In genomic region chr17:79036181-79036580, GRCh38 we compare ENCODE assay signal across 2 cellular contexts.
TF ChIP-seq lines count a peak whose summit lies in the region.

No MANE protein-coding gene starts in this region.

TF ChIP-seq in SK-N-SH, 30 proteins besides CTCF, POLR2A, EP300 and RAD21 (continued from another document):
- TF ChIP-seq RXRA (IDR thresholded peaks at IDR 0.05; ENCODE audit: borderline replicate concordance, low read depth), result no peak
- TF ChIP-seq, protein P1, sequence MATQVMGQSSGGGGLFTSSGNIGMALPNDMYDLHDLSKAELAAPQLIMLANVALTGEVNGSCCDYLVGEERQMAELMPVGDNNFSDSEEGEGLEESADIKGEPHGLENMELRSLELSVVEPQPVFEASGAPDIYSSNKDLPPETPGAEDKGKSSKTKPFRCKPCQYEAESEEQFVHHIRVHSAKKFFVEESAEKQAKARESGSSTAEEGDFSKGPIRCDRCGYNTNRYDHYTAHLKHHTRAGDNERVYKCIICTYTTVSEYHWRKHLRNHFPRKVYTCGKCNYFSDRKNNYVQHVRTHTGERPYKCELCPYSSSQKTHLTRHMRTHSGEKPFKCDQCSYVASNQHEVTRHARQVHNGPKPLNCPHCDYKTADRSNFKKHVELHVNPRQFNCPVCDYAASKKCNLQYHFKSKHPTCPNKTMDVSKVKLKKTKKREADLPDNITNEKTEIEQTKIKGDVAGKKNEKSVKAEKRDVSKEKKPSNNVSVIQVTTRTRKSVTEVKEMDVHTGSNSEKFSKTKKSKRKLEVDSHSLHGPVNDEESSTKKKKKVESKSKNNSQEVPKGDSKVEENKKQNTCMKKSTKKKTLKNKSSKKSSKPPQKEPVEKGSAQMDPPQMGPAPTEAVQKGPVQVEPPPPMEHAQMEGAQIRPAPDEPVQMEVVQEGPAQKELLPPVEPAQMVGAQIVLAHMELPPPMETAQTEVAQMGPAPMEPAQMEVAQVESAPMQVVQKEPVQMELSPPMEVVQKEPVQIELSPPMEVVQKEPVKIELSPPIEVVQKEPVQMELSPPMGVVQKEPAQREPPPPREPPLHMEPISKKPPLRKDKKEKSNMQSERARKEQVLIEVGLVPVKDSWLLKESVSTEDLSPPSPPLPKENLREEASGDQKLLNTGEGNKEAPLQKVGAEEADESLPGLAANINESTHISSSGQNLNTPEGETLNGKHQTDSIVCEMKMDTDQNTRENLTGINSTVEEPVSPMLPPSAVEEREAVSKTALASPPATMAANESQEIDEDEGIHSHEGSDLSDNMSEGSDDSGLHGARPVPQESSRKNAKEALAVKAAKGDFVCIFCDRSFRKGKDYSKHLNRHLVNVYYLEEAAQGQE (IDR thresholded peaks at IDR 0.05; ENCODE audit: low read depth, low read length), result no peak
- TF ChIP-seq FOXJ3 (CRISPR knock-in tag; IDR thresholded peaks at IDR 0.05), result no peak
- TF ChIP-seq, protein P2, sequence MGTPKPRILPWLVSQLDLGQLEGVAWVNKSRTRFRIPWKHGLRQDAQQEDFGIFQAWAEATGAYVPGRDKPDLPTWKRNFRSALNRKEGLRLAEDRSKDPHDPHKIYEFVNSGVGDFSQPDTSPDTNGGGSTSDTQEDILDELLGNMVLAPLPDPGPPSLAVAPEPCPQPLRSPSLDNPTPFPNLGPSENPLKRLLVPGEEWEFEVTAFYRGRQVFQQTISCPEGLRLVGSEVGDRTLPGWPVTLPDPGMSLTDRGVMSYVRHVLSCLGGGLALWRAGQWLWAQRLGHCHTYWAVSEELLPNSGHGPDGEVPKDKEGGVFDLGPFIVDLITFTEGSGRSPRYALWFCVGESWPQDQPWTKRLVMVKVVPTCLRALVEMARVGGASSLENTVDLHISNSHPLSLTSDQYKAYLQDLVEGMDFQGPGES (IDR thresholded peaks at IDR 0.05; ENCODE audit: low read depth, low read length), result no peak
- TF ChIP-seq TAF1 (IDR thresholded peaks at IDR 0.05; ENCODE audit: borderline replicate concordance, low read depth, low read length), result no peak
- TF ChIP-seq FOXM1 (IDR thresholded peaks at IDR 0.05; ENCODE audit: low read depth), result no peak
- TF ChIP-seq GATA2 (CRISPR knock-in tag; IDR thresholded peaks at IDR 0.05), result no peak
- no peak for TF ChIP-seq FOSL2 (IDR thresholded peaks at IDR 0.05; ENCODE audit: borderline replicate concordance, low read depth)
- TF ChIP-seq RCOR1 (IDR thresholded peaks at IDR 0.05; ENCODE audit: low read length), result no peak
- TF ChIP-seq, protein P3, sequence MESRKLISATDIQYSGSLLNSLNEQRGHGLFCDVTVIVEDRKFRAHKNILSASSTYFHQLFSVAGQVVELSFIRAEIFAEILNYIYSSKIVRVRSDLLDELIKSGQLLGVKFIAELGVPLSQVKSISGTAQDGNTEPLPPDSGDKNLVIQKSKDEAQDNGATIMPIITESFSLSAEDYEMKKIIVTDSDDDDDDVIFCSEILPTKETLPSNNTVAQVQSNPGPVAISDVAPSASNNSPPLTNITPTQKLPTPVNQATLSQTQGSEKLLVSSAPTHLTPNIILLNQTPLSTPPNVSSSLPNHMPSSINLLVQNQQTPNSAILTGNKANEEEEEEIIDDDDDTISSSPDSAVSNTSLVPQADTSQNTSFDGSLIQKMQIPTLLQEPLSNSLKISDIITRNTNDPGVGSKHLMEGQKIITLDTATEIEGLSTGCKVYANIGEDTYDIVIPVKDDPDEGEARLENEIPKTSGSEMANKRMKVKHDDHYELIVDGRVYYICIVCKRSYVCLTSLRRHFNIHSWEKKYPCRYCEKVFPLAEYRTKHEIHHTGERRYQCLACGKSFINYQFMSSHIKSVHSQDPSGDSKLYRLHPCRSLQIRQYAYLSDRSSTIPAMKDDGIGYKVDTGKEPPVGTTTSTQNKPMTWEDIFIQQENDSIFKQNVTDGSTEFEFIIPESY (IDR thresholded peaks at IDR 0.05; ENCODE audit: borderline replicate concordance, low read depth), result no peak
- TF ChIP-seq SMC3 (IDR thresholded peaks at IDR 0.05; ENCODE audit: low read depth, low read length), result no peak
- no peak for TF ChIP-seq USF1 (IDR thresholded peaks at IDR 0.05; ENCODE audit: borderline replicate concordance, low read depth)
- TF ChIP-seq MXI1 (IDR thresholded peaks at IDR 0.05; ENCODE audit: low read depth, low read length), result no peak
- no peak for TF ChIP-seq CHD2 (IDR thresholded peaks at IDR 0.05; ENCODE audit: low read length, partially characterized antibody)
- TF ChIP-seq MEF2A (IDR thresholded peaks at IDR 0.05; ENCODE audit: borderline replicate concordance, low read depth), result no peak
TF ChIP-seq in SK-N-SH: peak in this region for 0.

TF ChIP-seq in SK-N-SH treated with all-trans-retinoic acid at 6 μM for 48 hours, 23 proteins besides CTCF, POLR2A, EP300 and RAD21:
- no peak for TF ChIP-seq ESRRG (CRISPR knock-in tag; IDR thresholded peaks at IDR 0.05)
- no peak for TF ChIP-seq ZC3H10 (CRISPR knock-in tag; IDR thresholded peaks at IDR 0.05)
- TF ChIP-seq CREB5 (CRISPR knock-in tag; IDR thresholded peaks at IDR 0.05; ENCODE audit: low read depth), result no peak
- TF ChIP-seq TCF4 (CRISPR knock-in tag; IDR thresholded peaks at IDR 0.05; ENCODE audit: borderline replicate concordance), result no peak
- TF ChIP-seq CSRNP3 (CRISPR knock-in tag; IDR thresholded peaks at IDR 0.05), result no peak
- no peak for TF ChIP-seq ZFP3 (CRISPR knock-in tag; IDR thresholded peaks at IDR 0.05)
- no peak for TF ChIP-seq RARB (CRISPR knock-in tag; IDR thresholded peaks at IDR 0.05)
- TF ChIP-seq ARNTL (CRISPR knock-in tag; IDR thresholded peaks at IDR 0.05; ENCODE audit: borderline replicate concordance, low read depth), result no peak
- TF ChIP-seq PPARA (CRISPR knock-in tag; IDR thresholded peaks at IDR 0.05; ENCODE audit: borderline replicate concordance), result no peak
- no peak for TF ChIP-seq CSDC2 (CRISPR knock-in tag; IDR thresholded peaks at IDR 0.05)
- no peak for TF ChIP-seq ZFP30 (CRISPR knock-in tag; IDR thresholded peaks at IDR 0.05)
- TF ChIP-seq BACH2 (CRISPR knock-in tag; IDR thresholded peaks at IDR 0.05; ENCODE audit: borderline replicate concordance), result no peak
- TF ChIP-seq POU6F1 (CRISPR knock-in tag; IDR thresholded peaks at IDR 0.05; ENCODE audit: borderline replicate concordance, low read depth), result no peak
- no peak for TF ChIP-seq SNAI2 (CRISPR knock-in tag; IDR thresholded peaks at IDR 0.05)
- no peak for TF ChIP-seq ZNF70 (CRISPR knock-in tag; IDR thresholded peaks at IDR 0.05)
